10 cellular contexts compared by ENCODE assay signal in the genomic region with DNA sequence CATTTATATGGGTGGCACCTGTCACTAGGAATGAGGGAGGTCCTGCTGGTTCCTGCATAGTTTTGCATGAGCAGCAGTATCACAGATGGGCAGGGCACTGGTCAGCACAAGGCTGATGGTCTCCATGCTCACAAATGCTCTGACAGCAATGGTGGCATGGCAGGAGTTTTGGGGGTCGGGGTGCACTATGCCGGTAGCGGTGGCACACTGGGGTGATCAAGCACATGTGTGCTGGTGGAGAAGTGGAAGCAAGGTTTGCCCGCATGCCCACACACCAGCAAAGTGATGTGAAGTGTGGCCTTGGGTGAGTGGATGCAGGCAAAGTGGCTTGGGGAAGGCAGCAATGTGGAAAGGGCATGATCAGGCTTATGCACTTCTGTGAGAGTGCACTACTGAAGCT.
"Had no signal": no experiment of that assay in that cellular context is flagged by ENCODE, and none has a peak within 500 bp of the region (broad histone marks: within the 10 kb centered on the region; RNA-seq: fewer than 3 reads in every experiment).

No MANE protein-coding gene starts in this region.

- H3K4me2 ChIP-seq: GM23338 had no signal

- H3K9me3 Mint-ChIP-seq: GM23338 had no signal

- H3K4me3 Mint-ChIP-seq: GM23338, HFFc6 had no signal

- H3K27ac ChIP-seq: GM23248 had no signal

- H3K9me3 ChIP-seq: HAP-1 had no signal

- FAIRE-seq: H1, H54 had no signal

- H3K27ac Mint-ChIP-seq: GM23338, HFFc6 had no signal

- H3K4me3 ChIP-seq: GM23248, GM23338, HAP-1 had no signal

- H3K36me3 ChIP-seq: HAP-1 had no signal

- H3K4me1 ChIP-seq: HAP-1 had no signal

- ATAC-seq: GM23338, HCT116 had no signal

- H2AFZ ChIP-seq: GM23248, GM23338 had no signal

- DNase-seq: GM23248, GOT3, H7, HCEC 1CT, HFFc6 had no signal

- H3K9ac ChIP-seq: GM23248 had no signal
